Comparison of ENCODE assay signal across 16 cellular contexts in the genomic region with DNA sequence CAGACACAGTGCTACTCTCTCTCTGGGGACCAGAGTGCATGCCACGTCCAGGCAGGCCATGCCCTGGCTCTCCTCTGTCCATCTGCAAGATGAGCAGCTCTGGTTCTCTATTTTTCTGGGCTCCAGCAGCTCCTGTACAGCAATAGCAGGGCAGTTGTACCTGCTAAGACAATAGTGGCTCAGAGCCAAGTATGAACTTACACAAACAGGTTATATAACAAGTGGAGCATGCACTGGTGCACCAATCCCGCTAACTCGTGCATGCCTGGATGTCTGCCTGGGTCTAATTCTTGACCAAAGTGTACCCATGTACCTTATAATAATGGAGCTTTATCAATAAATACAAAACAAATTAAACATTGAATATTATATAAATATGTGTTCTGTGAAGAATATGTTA.
A peak's percentile ranks its signal among the peaks of the same experiment; 100 is the strongest.
DNase-seq lines count a peak whose midpoint lies in the region; ATAC-seq and TF ChIP-seq lines count a peak whose summit lies in the region.
"Had no signal": no experiment of that assay in that cellular context is flagged by ENCODE, and none has a peak within 500 bp of the region (broad histone marks: within the 10 kb centered on the region; RNA-seq: fewer than 3 reads in every experiment).

No MANE protein-coding gene starts in this region.

- H3K27ac ChIP-seq in 22Rv1 (peak overlapping the region; percentile 46), VCaP (peak overlapping the region; percentile 89)
- H3K27ac ChIP-seq: BLaER1, SJSA1 had no signal

- no peak for ATAC-seq in GM21717 (IDR thresholded peaks at IDR 0.05; ENCODE audit: unreplicated experiment)

- TF ChIP-seq CTCF in 22Rv1 (IDR thresholded peaks at IDR 0.05), result no peak
- no peak for TF ChIP-seq CTCF in VCaP (conservative IDR thresholded peaks at IDR 0.05)

- peak; percentile 56 for DNase-seq in NCI-H2029 (lab: John Stamatoyannopoulos, UW)
- DNase-seq in NCI-H2029 treated with DMSO at 0.1 percent for 48 hours (lab: John Stamatoyannopoulos, UW), result no peak
- DNase-seq in NCI-H2227 (lab: John Stamatoyannopoulos, UW; ENCODE audit: unreplicated experiment), result no peak
- no peak for DNase-seq in iPS-NIHi7 (ENCODE audit: extremely low spot score)
- DNase-seq: CD8-positive, alpha-beta memory T cell; H9; IMR-90; NCI-H1930; NCI-H524; T-helper 2 cell had no signal

- no peak for TF ChIP-seq EP300 in Ishikawa (IDR thresholded peaks at IDR 0.05; ENCODE audit: borderline replicate concordance)

- no peak for TF ChIP-seq RAD21 in Ishikawa (IDR thresholded peaks at IDR 0.05; ENCODE audit: low read depth)

TF ChIP-seq in Ishikawa, 13 proteins besides CTCF, POLR2A, EP300 and RAD21:
- TF ChIP-seq, protein P1, sequence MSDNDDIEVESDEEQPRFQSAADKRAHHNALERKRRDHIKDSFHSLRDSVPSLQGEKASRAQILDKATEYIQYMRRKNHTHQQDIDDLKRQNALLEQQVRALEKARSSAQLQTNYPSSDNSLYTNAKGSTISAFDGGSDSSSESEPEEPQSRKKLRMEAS (IDR thresholded peaks at IDR 0.05), result peak; percentile 60; the same call in 1 of the 2 replicates
- peak; percentile 83 for TF ChIP-seq NFIC (IDR thresholded peaks at IDR 0.05)
- TF ChIP-seq YY1 (IDR thresholded peaks at IDR 0.05; ENCODE audit: low read depth), result no peak
